ENCODE assay signal across 23 cellular contexts in the genomic region with DNA sequence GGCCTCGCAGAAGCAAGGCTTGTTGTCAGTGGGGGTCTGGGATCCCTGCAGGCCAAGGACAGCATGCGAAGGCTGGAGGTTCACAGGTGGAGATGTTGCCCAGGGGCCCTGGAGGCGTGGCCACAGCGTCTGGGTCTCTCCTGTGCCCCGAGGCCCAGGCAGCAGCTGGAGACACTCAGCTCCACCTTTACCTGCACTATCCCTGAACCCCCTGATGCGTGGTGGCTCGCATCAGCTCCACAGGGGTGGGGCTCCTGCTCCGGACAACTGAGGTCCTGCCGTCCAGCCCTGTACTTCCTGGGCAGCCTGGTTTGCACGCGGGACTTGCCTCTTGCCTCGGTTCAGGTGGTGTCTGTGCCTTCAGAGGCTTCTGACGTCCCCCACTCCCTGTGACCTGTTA. TPM values are rescaled to one million over a fixed set of nuclear protein-coding genes. Genes with fewer than 3 reads are reported as not detected.
DNase-seq lines count a peak whose midpoint lies in the region; ATAC-seq, FAIRE-seq and TF ChIP-seq lines count a peak whose summit lies in the region.
"Had no signal": no experiment of that assay in that cellular context is flagged by ENCODE, and none has a peak within 500 bp of the region (broad histone marks: within the 10 kb centered on the region; RNA-seq: fewer than 3 reads in every experiment).

No MANE protein-coding gene starts in this region.

- TF ChIP-seq RAD21 in IMR-90 (IDR thresholded peaks at IDR 0.05; ENCODE audit: low read length), result no peak

- intact Hi-C loops in left ventricle myocardium inferior (cut with micrococcal nuclease) (no loop called here), left ventricle myocardium superior (cut with micrococcal nuclease) (no loop called here), IMR-90 (cut with micrococcal nuclease) (no loop called here)

- no peak overlapping the region for H2AK9ac ChIP-seq in IMR-90 (replicated peaks; ENCODE audit: low read depth, low read length, poor library complexity)

- BruUV-seq in IMR-90 (replicated peaks; lab: Mats Ljungman, UMichigan), result no TSS peak

- TF ChIP-seq POLR2A in IMR-90 (IDR thresholded peaks at IDR 0.05; ENCODE audit: low read depth, low read length), result no peak

- H4K91ac ChIP-seq in IMR-90 (ENCODE audit: insufficient read depth, low read depth, low read length), result no peak overlapping the region
- no peak overlapping the region for H4K91ac ChIP-seq in neuronal stem cell (ENCODE audit: low read depth, low read length, poor library complexity)

- H3K9me3 ChIP-seq in left ventricle myocardium inferior (replicated peaks) (no peaks in the 10 kb centered on the region), IMR-90 (ENCODE audit: control insufficient read depth, insufficient read depth, low read length) (no peaks in the 10 kb centered on the region), neuronal stem cell (replicated peaks in 1 of 2; ENCODE audit: control insufficient read depth in 2 of 2, insufficient read depth in 1 of 2, low read depth in 1 of 2, low read length in 2 of 2) (no peaks in the 10 kb centered on the region)
- H3K9me3 ChIP-seq: BE2C had no signal

- H3K18ac ChIP-seq in IMR-90 (ENCODE audit: low read depth, low read length), result no peak overlapping the region
- H3K18ac ChIP-seq in neuronal stem cell (ENCODE audit: low read length), result peak overlapping the region; percentile 44

- H3K4me2 ChIP-seq in IMR-90 (ENCODE audit: low read depth, low read length) (no peak overlapping the region), neuronal stem cell (ENCODE audit: insufficient read depth, low read length, poor library complexity, severe bottlenecking) (no peak overlapping the region)
- H3K4me2 ChIP-seq: GM23338 had no signal

- no peaks in the 10 kb centered on the region for H3K36me3 ChIP-seq in left ventricle myocardium inferior
- H3K36me3 ChIP-seq in IMR-90 (ENCODE audit: control insufficient read depth, insufficient read depth, low read length), result no peaks in the 10 kb centered on the region
- no peaks in the 10 kb centered on the region for H3K36me3 ChIP-seq in neuronal stem cell (replicated peaks in 1 of 2; ENCODE audit: control insufficient read depth in 2 of 2, insufficient read depth in 2 of 2, low read length in 2 of 2)
- H3K36me3 ChIP-seq: BE2C had no signal

- no peak for TF ChIP-seq CTCF in left ventricle myocardium inferior (IDR thresholded peaks at IDR 0.05; ENCODE audit: borderline replicate concordance)
- no peak for TF ChIP-seq CTCF in IMR-90 (conservative IDR thresholded peaks at IDR 0.05; ENCODE audit: low read depth, low read length)

- POLR2A ChIA-PET in IMR-90 (lab: Charles Lee; ENCODE audit: unreplicated experiment), result no interaction called here

- H3K9me1 ChIP-seq in IMR-90 (ENCODE audit: insufficient read depth, low read length), result 0 out of 2 replicates have a peak, but pooled peaks cover 2% of the 10 kb centered on the region

- H4K8ac ChIP-seq in IMR-90 (ENCODE audit: low read depth in 2 of 2, low read length in 2 of 2) (no peak overlapping the region), neuronal stem cell (ENCODE audit: low read depth, low read length) (no peak overlapping the region)

- WGBS in IMR-90 (ENCODE audit: extremely low coverage in 2 of 2, insufficient read length in 1 of 2), 2 experiments, result 90% methylated on average over 8 of the region's 13 CpGs; no CpG with 5 or more reads in 1 of the 2 experiments
- no CpG with 5 or more reads among the region's 13 CpGs for WGBS in neuronal stem cell (ENCODE audit: extremely low coverage in 2 of 2, insufficient read length in 2 of 2, insufficient replicate concordance in 1 of 2), 2 donors

- in situ Hi-C loops in IMR-90 (cut with MboI; ENCODE audit: low sequenced_read_pairs), result no loop called here

- no peak overlapping the region for H3K9ac ChIP-seq in IMR-90 (ENCODE audit: low read depth, low read length)
- peak overlapping the region; percentile 26 for H3K9ac ChIP-seq in neuronal stem cell (ENCODE audit: low read depth, low read length, poor library complexity)

- no peaks in the 10 kb centered on the region for H3K27me3 ChIP-seq in left ventricle myocardium inferior (ENCODE audit: low read depth)
- H3K27me3 ChIP-seq in IMR-90 (ENCODE audit: control insufficient read depth, insufficient read depth, low read length), result no peaks in the 10 kb centered on the region; the same call in 1 of the 2 replicates
- H3K27me3 ChIP-seq in neuronal stem cell (ENCODE audit: control insufficient read depth in 3 of 3, insufficient read depth in 3 of 3, low read depth in 1 of 3, low read length in 3 of 3), result no peaks in the 10 kb centered on the region
- H3K27me3 ChIP-seq: BE2C had no signal

- H3K14ac ChIP-seq in IMR-90 (replicated peaks; ENCODE audit: low read depth, low read length), result no peak overlapping the region
- peak overlapping the region; percentile 51 for H3K14ac ChIP-seq in neuronal stem cell (ENCODE audit: low read length)

- H2BK20ac ChIP-seq in IMR-90 (ENCODE audit: low read depth, low read length), result no peak overlapping the region

- H3K56ac ChIP-seq in IMR-90 (ENCODE audit: extremely low read depth, insufficient read depth, low read length), result no peak overlapping the region

- no peak overlapping the region for H2AK5ac ChIP-seq in IMR-90 (ENCODE audit: low read depth, low read length)
- peak overlapping the region; percentile 43 for H2AK5ac ChIP-seq in neuronal stem cell (ENCODE audit: low read depth, low read length)

- H2BK120ac ChIP-seq in IMR-90 (ENCODE audit: low read depth, low read length) (no peak overlapping the region), neuronal stem cell (ENCODE audit: low read depth, low read length) (no peak overlapping the region)

- H3K27ac ChIP-seq in left ventricle myocardium inferior (replicated peaks), result peak overlapping the region; percentile 86
- H3K27ac ChIP-seq in IMR-90 (ENCODE audit: insufficient read depth, low read length), result no peak overlapping the region
- no peak overlapping the region for H3K27ac ChIP-seq in neuronal stem cell (replicated peaks; ENCODE audit: low read length)

- H3K4me3 ChIP-seq in left ventricle myocardium inferior (no peak overlapping the region), IMR-90 (ENCODE audit: insufficient read depth, low read depth, low read length) (no peak overlapping the region), neuronal stem cell (ENCODE audit: low read length in 2 of 2) (no peak overlapping the region)
- H3K4me3 ChIP-seq: GM23338 had no signal

- H2BK12ac ChIP-seq in neuronal stem cell (ENCODE audit: low read length), result no peak overlapping the region

- peaks cover 62% of the 10 kb centered on the region for H3K4me1 ChIP-seq in left ventricle myocardium inferior
- H3K4me1 ChIP-seq in IMR-90 (ENCODE audit: control insufficient read depth, insufficient read depth, low read length), result peaks cover 4% of the 10 kb centered on the region; the same call in 1 of the 2 replicates
- peaks cover 0 to 6% of the 10 kb centered on the region in 2 donors for H3K4me1 ChIP-seq in neuronal stem cell (ENCODE audit: control insufficient read depth in 2 of 2, insufficient read depth in 1 of 2, low read depth in 1 of 2, low read length in 2 of 2)
- H3K4me1 ChIP-seq: BE2C had no signal

- no peak overlapping the region for H2BK5ac ChIP-seq in IMR-90 (ENCODE audit: low read depth, low read length, poor library complexity, severe bottlenecking)
- H2BK5ac ChIP-seq in neuronal stem cell (ENCODE audit: low read length), result no peak overlapping the region

- CTCF ChIA-PET in IMR-90 (lab: Yijun Ruan, JAX), result no interaction called here

- H2AFZ ChIP-seq in IMR-90 (replicated peaks; ENCODE audit: low read length, poor library complexity) (peak overlapping the region; percentile 14), neuronal stem cell (ENCODE audit: low read length) (no peak overlapping the region)
- H2AFZ ChIP-seq: GM23338 had no signal

- dilution Hi-C loops in IMR-90 (cut with HindIII; ENCODE audit: low sequenced_read_pairs, unreplicated experiment), result no loop called here

- H3K79me1 ChIP-seq in IMR-90 (ENCODE audit: low read depth in 1 of 2, low read length in 2 of 2) (no peaks in the 10 kb centered on the region), neuronal stem cell (ENCODE audit: low read depth, low read length) (no peaks in the 10 kb centered on the region)

- H3K4ac ChIP-seq in IMR-90 (ENCODE audit: low read depth, low read length) (no peak overlapping the region), neuronal stem cell (ENCODE audit: low read length) (no peak overlapping the region)

- no peak overlapping the region for H4K5ac ChIP-seq in IMR-90 (ENCODE audit: low read depth, low read length)

- ATAC-seq in left ventricle myocardium superior, result no peak
- no peak for ATAC-seq in IMR-90 (ENCODE audit: low read depth)
- no peak for ATAC-seq in esophagus mucosa

- peak; percentile 82 for FAIRE-seq in urothelium cell line (lab: Jason Lieb, UNC)
- FAIRE-seq: A204.1, G401.6, GM12891, HTR-8/SVneo had no signal

- H4K20me1 ChIP-seq in IMR-90 (ENCODE audit: insufficient read depth, low read length), result no peaks in the 10 kb centered on the region

- H2BK15ac ChIP-seq in IMR-90 (ENCODE audit: low read depth, low read length), result no peak overlapping the region
- peak overlapping the region; percentile 7 for H2BK15ac ChIP-seq in neuronal stem cell (ENCODE audit: low read length)

- H3K23ac ChIP-seq in IMR-90 (ENCODE audit: low read depth, low read length), result no peak overlapping the region
- no peak overlapping the region for H3K23ac ChIP-seq in neuronal stem cell (ENCODE audit: low read depth, low read length, poor library complexity)

- DNase-seq in left ventricle myocardium inferior (no peak), left ventricle myocardium superior (no peak), IMR-90 (no peak), neuronal stem cell (ENCODE audit: low spot score) (no peak), urothelium cell line (ENCODE audit: low spot score) (no peak)
- no peak for DNase-seq in activated CD4-positive, alpha-beta T cell treated with anti-CD3 and anti-CD28 coated beads, Interleukin-2, amount 50 U/mL, for 4 hours
- DNase-seq: ACHN; BE2C; C1 segment of cervical spinal cord; CD4-positive, CD25-positive, alpha-beta regulatory T cell; CD8-positive, alpha-beta memory T cell; COR-L47; DMS 273 treated with DMSO at 0.1 percent for 48 hours; DMS53; DND-41; EL; H7 had no signal

RNA-seq across cellular contexts. Expression of gene ZNF32, which starts 54.6 kb away (rescaled TPM):
- total RNA-seq in left ventricle myocardium inferior, result 45.1 TPM
- 47.1 TPM for total RNA-seq in left ventricle myocardium superior
- 21.4 and 31.2 TPM in 2 replicates for total RNA-seq in IMR-90 (2012; rRNA removed)
- 26.4 and 30.1 TPM in 2 replicates for polyA plus RNA-seq in IMR-90 (2012; rRNA removed)
- polyA plus RNA-seq in IMR-90 (2012; cell fraction: cytosol; rRNA removed), result 9.1 and 20.2 TPM in 2 replicates
- 5.8 and 34.8 TPM in 2 replicates for polyA plus RNA-seq in IMR-90 (2012; cell fraction: nucleus; rRNA removed; ENCODE audit: low replicate concordance)
- polyA plus RNA-seq in neuronal stem cell (2013, experiment 1 of 2), result 25.9 TPM
- 26.0 TPM for polyA plus RNA-seq in neuronal stem cell (2013, experiment 2 of 2)
- total RNA-seq in esophagus mucosa, result 16.8 TPM
